In genomic region chr1:63984257-63984626, GRCh38 we compare ENCODE assay signal across 14 cellular contexts.
DNase-seq lines count a peak whose midpoint lies in the region; ATAC-seq, FAIRE-seq and TF ChIP-seq lines count a peak whose summit lies in the region.
"Had no signal": no experiment of that assay in that cellular context is flagged by ENCODE, and none has a peak within 500 bp of the region (broad histone marks: within the 10 kb centered on the region; RNA-seq: fewer than 3 reads in every experiment).

No MANE protein-coding gene starts in this region.

- peak; percentile 11 for ATAC-seq in stimulated activated effector memory CD8-positive, alpha-beta T cell treated with anti-CD3 and anti-CD28 coated beads, Interleukin-12 subunit alpha, Interleukin-12 subunit beta, amount 100 ng/mL, for 72 hours
- ATAC-seq in GM19395 (IDR thresholded peaks at IDR 0.05; ENCODE audit: unreplicated experiment): no peak
- ATAC-seq: effector memory CD8-positive, alpha-beta T cell; mucosa of descending colon had no signal

- H3K9me3 Mint-ChIP-seq in HFFc6 (no peaks in the 10 kb centered on the region), type B pancreatic cell (no peaks in the 10 kb centered on the region)
- no peaks in the 10 kb centered on the region for H3K9me3 Mint-ChIP-seq in stimulated activated effector memory CD8-positive, alpha-beta T cell treated with anti-CD3 and anti-CD28 coated beads, Interleukin-12 subunit alpha, Interleukin-12 subunit beta, amount 100 ng/mL, for 72 hours
- H3K9me3 Mint-ChIP-seq: brain; CD14-positive monocyte; effector memory CD8-positive, alpha-beta T cell had no signal

- H3K27me3 Mint-ChIP-seq in HFFc6 (ENCODE audit: insufficient read depth) (no peaks in the 10 kb centered on the region; the same call in 1 of the 2 replicates), type B pancreatic cell (no peaks in the 10 kb centered on the region)
- H3K27me3 Mint-ChIP-seq: brain had no signal

- DNase-seq in HFFc6 (peak; percentile 27), amniotic epithelial cell (ENCODE audit: low read depth) (peak; percentile 58), fibroblast of villous mesenchyme (ENCODE audit: low read depth) (peak; percentile 65), type B pancreatic cell (ENCODE audit: extremely low spot score, unreplicated experiment) (no peak), GM12892 (ENCODE audit: insufficient read length) (no peak), cardiac septum (ENCODE audit: low spot score) (no peak)
- no peak for DNase-seq in stimulated activated effector memory CD8-positive, alpha-beta T cell treated with anti-CD3 and anti-CD28 coated beads, Interleukin-12 subunit alpha, Interleukin-12 subunit beta, amount 100 ng/mL, for 72 hours (ENCODE audit: low spot score in 2 of 2)
- DNase-seq: activated effector memory CD4-positive, alpha-beta T cell treated with Interleukin-2 at 50 U/mL for 16 hours; effector memory CD8-positive, alpha-beta T cell; immature natural killer cell; mucosa of descending colon had no signal

- FAIRE-seq in GM12892 (lab: Jason Lieb, UNC): no peak

- H3K27ac Mint-ChIP-seq in HFFc6 (no peak overlapping the region), type B pancreatic cell (no peak overlapping the region)
- no peak overlapping the region for H3K27ac Mint-ChIP-seq in stimulated activated effector memory CD8-positive, alpha-beta T cell treated with anti-CD3 and anti-CD28 coated beads, Interleukin-12 subunit alpha, Interleukin-12 subunit beta, amount 100 ng/mL, for 72 hours
- H3K27ac Mint-ChIP-seq: brain; CD14-positive monocyte; effector memory CD8-positive, alpha-beta T cell; immature natural killer cell had no signal

- H3K4me1 Mint-ChIP-seq in HFFc6 (ENCODE audit: low read depth) (peaks cover 46% of the 10 kb centered on the region), type B pancreatic cell (ENCODE audit: unreplicated experiment) (peaks cover 34% of the 10 kb centered on the region)
- H3K4me1 Mint-ChIP-seq in stimulated activated effector memory CD8-positive, alpha-beta T cell treated with anti-CD3 and anti-CD28 coated beads, Interleukin-12 subunit alpha, Interleukin-12 subunit beta, amount 100 ng/mL, for 72 hours: no peaks in the 10 kb centered on the region
- H3K4me1 Mint-ChIP-seq: CD14-positive monocyte, immature natural killer cell had no signal

- intact Hi-C loops in cardiac septum (cut with DNase I): no loop called here

- H3K4me3 Mint-ChIP-seq in HFFc6 (no peak overlapping the region), type B pancreatic cell (no peak overlapping the region)
- H3K4me3 Mint-ChIP-seq in stimulated activated effector memory CD8-positive, alpha-beta T cell treated with anti-CD3 and anti-CD28 coated beads, Interleukin-12 subunit alpha, Interleukin-12 subunit beta, amount 100 ng/mL, for 72 hours: no peak overlapping the region
- H3K4me3 Mint-ChIP-seq: CD14-positive monocyte; effector memory CD8-positive, alpha-beta T cell; immature natural killer cell had no signal

- TF ChIP-seq POLR2A in GM12892 (IDR thresholded peaks at IDR 0.05; ENCODE audit: low read depth, low read length): no peak

- peaks cover under 1% of the 10 kb centered on the region; the same call in 1 of the 2 replicates for H3K36me3 Mint-ChIP-seq in HFFc6 (ENCODE audit: low read depth)
- no peaks in the 10 kb centered on the region for H3K36me3 Mint-ChIP-seq in stimulated activated effector memory CD8-positive, alpha-beta T cell treated with anti-CD3 and anti-CD28 coated beads, Interleukin-12 subunit alpha, Interleukin-12 subunit beta, amount 100 ng/mL, for 72 hours
- H3K36me3 Mint-ChIP-seq in type B pancreatic cell: no peaks in the 10 kb centered on the region
- H3K36me3 Mint-ChIP-seq: brain, CD14-positive monocyte, immature natural killer cell had no signal

- TF ChIP-seq CTCF in HFFc6 (IDR thresholded peaks at IDR 0.05) (no peak), fibroblast of villous mesenchyme (IDR thresholded peaks at IDR 0.05; ENCODE audit: insufficient read depth, low read depth, low read length) (no peak), type B pancreatic cell (conservative IDR thresholded peaks at IDR 0.05) (no peak)

- H3K4me3 ChIP-seq in fibroblast of villous mesenchyme (ENCODE audit: low read depth, low read length): no peak overlapping the region
- H3K4me3 ChIP-seq: mucosa of descending colon had no signal

Comparison
In these comparisons a context has a peak if more than half of its experiments do, and no peak if none do; other contexts are left out.
1. DNase-seq: peak in HFFc6 (single experiment), amniotic epithelial cell (single experiment) and fibroblast of villous mesenchyme (single experiment); none in stimulated activated effector memory CD8-positive, alpha-beta T cell treated with anti-CD3 and anti-CD28 coated beads, Interleukin-12 subunit alpha, Interleukin-12 subunit beta, amount 100 ng/mL, for 72 hours (0 of 2), type B pancreatic cell (single experiment), GM12892 (single experiment) and cardiac septum (single experiment).